ENCODE assay signal across 14 cellular contexts in genomic region chr6:134060491-134061106, GRCh38. TPM values are rescaled to one million over a fixed set of nuclear protein-coding genes. Genes with fewer than 3 reads are reported as not detected.
DNase-seq lines count a peak whose midpoint lies in the region; ATAC-seq and TF ChIP-seq lines count a peak whose summit lies in the region.
"Had no signal": no experiment of that assay in that cellular context is flagged by ENCODE, and none has a peak within 500 bp of the region (broad histone marks: within the 10 kb centered on the region; RNA-seq: fewer than 3 reads in every experiment).

No MANE protein-coding gene starts in this region.

- CTCF ChIA-PET in RWPE1 (lab: Yijun Ruan, JAX), result interaction anchor here (0.5 to 1.3 kb wide), 2 partner anchors 37 to 814 kb away, joined by 3 to 5 read pairs; no protein-coding TSS in a partner anchor

- no peak overlapping the region for H3K4me3 ChIP-seq in GM23338
- H3K4me3 ChIP-seq in epithelial cell of proximal tubule (ENCODE audit: low read depth, low read length), result no peak overlapping the region
- H3K4me3 ChIP-seq in osteoblast (ENCODE audit: insufficient read depth, low read length), result no peak overlapping the region
- H3K4me3 ChIP-seq: HAP-1 had no signal

- ATAC-seq in GM23338 (peak; percentile 58), GM21529 (IDR thresholded peaks at IDR 0.05; ENCODE audit: unreplicated experiment) (no peak)

- H3F3A ChIP-seq in GM23338 (replicated peaks; ENCODE audit: low read depth), result 0 out of 2 replicates have a peak, but pooled peaks cover 3% of the 10 kb centered on the region

- H3K4me2 ChIP-seq in GM23338 (0 out of 2 replicates have a peak overlapping the region, but pooled peaks have one; percentile 29), osteoblast (ENCODE audit: insufficient read depth, low read length) (peak overlapping the region; percentile 40)

- DNase-seq in GM23338 (ENCODE audit: low spot score) (peak; percentile 79), RWPE1 (ENCODE audit: low spot score) (peak; percentile 82), epithelial cell of proximal tubule (ENCODE audit: low read depth) (peak; percentile 69), osteoblast (ENCODE audit: insufficient read length, low spot score, missing footprints) (peak; percentile 93), NCI-H1436 treated with DMSO at 0.1 percent for 48 hours (lab: John Stamatoyannopoulos, UW) (no peak), NCI-H1105 treated with DMSO at 0.1 percent for 48 hours (lab: John Stamatoyannopoulos, UW) (no peak), SHP77 (lab: John Stamatoyannopoulos, UW) (no peak)
- DNase-seq: erythroblast; NCI-H2081 treated with DMSO at 0.1 percent for 48 hours; stimulated activated CD4-positive, alpha-beta T cell treated with anti-CD3 and anti-CD28 coated beads, Interleukin-12 subunit alpha, Interleukin-12 subunit beta, amount 100 ng/mL, for 4 hours; stimulated activated naive CD4-positive, alpha-beta T cell treated with Interleukin-2 at 50 U/mL for 16 hours had no signal

- no peaks in the 10 kb centered on the region for H3K9me3 Mint-ChIP-seq in GM23338
- H3K9me3 Mint-ChIP-seq: activated naive CD4-positive, alpha-beta T cell treated with anti-CD3 and anti-CD28 coated beads, Interleukin-2, amount 50 U/mL, for 24 hours had no signal

- no peak overlapping the region for H2AFZ ChIP-seq in GM23338
- H2AFZ ChIP-seq in osteoblast (ENCODE audit: low read length), result no peak overlapping the region

- POLR2A ChIA-PET in RWPE1 (lab: Yijun Ruan, JAX; ENCODE audit: low non-redundant PET), result no interaction called here

- H3K9me2 ChIP-seq in GM23338 (ENCODE audit: insufficient read depth), result no peaks in the 10 kb centered on the region

- no peaks in the 10 kb centered on the region for H3K27me3 ChIP-seq in GM23338 (ENCODE audit: insufficient read depth)
- no peaks in the 10 kb centered on the region for H3K27me3 ChIP-seq in osteoblast (ENCODE audit: insufficient read depth, low read length)

- no peaks in the 10 kb centered on the region for H4K20me1 ChIP-seq in GM23338 (replicated peaks; ENCODE audit: insufficient read depth)
- H4K20me1 ChIP-seq in osteoblast (ENCODE audit: insufficient read depth, low read length), result no peaks in the 10 kb centered on the region

- TF ChIP-seq CTCF in GM23338 (conservative IDR thresholded peaks at IDR 0.05; ENCODE audit: low read depth in 2 of 2) (no peak), RWPE1 (conservative IDR thresholded peaks at IDR 0.05; ENCODE audit: low read depth) (no peak), epithelial cell of proximal tubule (conservative IDR thresholded peaks at IDR 0.05; ENCODE audit: low read depth, low read length) (no peak), osteoblast (IDR thresholded peaks at IDR 0.05; ENCODE audit: extremely low read depth, low read depth, low read length) (no peak)

- H3K27ac ChIP-seq in GM23338 (ENCODE audit: low read depth) (peak overlapping the region; percentile 86), RWPE1 (peak overlapping the region; percentile 24; the same call in 1 of the 2 replicates), osteoblast (ENCODE audit: low read depth, low read length) (peak overlapping the region; percentile 21)

- H3K27ac Mint-ChIP-seq in GM23338, result peak overlapping the region; percentile 75
- H3K27ac Mint-ChIP-seq: activated naive CD4-positive, alpha-beta T cell treated with anti-CD3 and anti-CD28 coated beads, Interleukin-2, amount 50 U/mL, for 24 hours had no signal

- H3K36me3 ChIP-seq in GM23338 (ENCODE audit: insufficient read depth) (no peaks in the 10 kb centered on the region), osteoblast (ENCODE audit: insufficient read depth, low read length) (no peaks in the 10 kb centered on the region)
- H3K36me3 ChIP-seq: HAP-1 had no signal

- peaks cover 31% of the 10 kb centered on the region for H3K4me1 ChIP-seq in GM23338 (ENCODE audit: insufficient read depth)
- H3K4me1 ChIP-seq in osteoblast (ENCODE audit: insufficient read depth, low read length), result peaks cover 17% of the 10 kb centered on the region
- H3K4me1 ChIP-seq: HAP-1 had no signal

- H3K4me3 Mint-ChIP-seq in GM23338, result no peak overlapping the region
- H3K4me3 Mint-ChIP-seq: activated naive CD4-positive, alpha-beta T cell treated with anti-CD3 and anti-CD28 coated beads, Interleukin-2, amount 50 U/mL, for 24 hours had no signal

- peaks cover 58% of the 10 kb centered on the region for H3K4me1 Mint-ChIP-seq in GM23338
- H3K4me1 Mint-ChIP-seq: activated naive CD4-positive, alpha-beta T cell treated with anti-CD3 and anti-CD28 coated beads, Interleukin-2, amount 50 U/mL, for 24 hours had no signal

- H3K79me2 ChIP-seq in GM23338 (replicated peaks; ENCODE audit: insufficient read depth) (no peaks in the 10 kb centered on the region), osteoblast (ENCODE audit: insufficient read depth, low read length) (no peaks in the 10 kb centered on the region)

- H3K27me3 Mint-ChIP-seq in GM23338 (ENCODE audit: insufficient read depth, low read depth, poor library complexity), result peaks cover 5% of the 10 kb centered on the region

- no peaks in the 10 kb centered on the region for H3K9me3 ChIP-seq in osteoblast (ENCODE audit: low read depth, low read length)
- H3K9me3 ChIP-seq: HAP-1 had no signal

- H3K36me3 Mint-ChIP-seq in GM23338 (ENCODE audit: low read depth), result no peaks in the 10 kb centered on the region
- H3K36me3 Mint-ChIP-seq: activated naive CD4-positive, alpha-beta T cell treated with anti-CD3 and anti-CD28 coated beads, Interleukin-2, amount 50 U/mL, for 24 hours had no signal

TF ChIP-seq in GM23338, 12 proteins besides CTCF, POLR2A, EP300 and RAD21:
- 0 out of 2 replicates have a peak, but pooled peaks have one; percentile 59 for TF ChIP-seq ZNF462 (CRISPR knock-in tag; IDR thresholded peaks at IDR 0.05)
- TF ChIP-seq CREB1 (CRISPR knock-in tag; IDR thresholded peaks at IDR 0.05; ENCODE audit: low read depth), result no peak

RNA-seq across cellular contexts. Expression of gene SLC2A12, which starts 8.2 kb away (rescaled TPM):
- total RNA-seq in GM23338 (2014; rRNA removed; shearing (Covaris generic)), result 4.8 and 4.9 TPM in 2 replicates
- polyA plus RNA-seq in GM23338 (2016; fragmentation: Nextera tagmentation; extraction: Ambion mirVana), result 2.8 and 2.9 TPM in 2 replicates
- total RNA-seq in epithelial cell of proximal tubule (3.6 and 5.7 TPM in 2 replicates), osteoblast (9.4 and 10.3 TPM in 2 replicates)

Comparison
In these comparisons a context has a peak if more than half of its experiments do, and no peak if none do; other contexts are left out.
1. DNase-seq: peak in GM23338 (single experiment), RWPE1 (single experiment), epithelial cell of proximal tubule (single experiment) and osteoblast (single experiment); none in NCI-H1436 treated with DMSO at 0.1 percent for 48 hours (single experiment), NCI-H1105 treated with DMSO at 0.1 percent for 48 hours (single experiment) and SHP77 (0 of 2).
2. H3K27ac ChIP-seq: peak in every context shown above with its lines; median percentile 86 in GM23338; 24 in RWPE1; 21 in osteoblast.